35 cellular contexts compared by ENCODE assay signal in genomic region chr6:147678256-147678655, GRCh38.
"Had no signal": no experiment of that assay in that cellular context is flagged by ENCODE, and none has a peak within 500 bp of the region (broad histone marks: within the 10 kb centered on the region; RNA-seq: fewer than 3 reads in every experiment).

No MANE protein-coding gene starts in this region.

- H3K9me3 Mint-ChIP-seq: activated CD4-positive, alpha-beta memory T cell treated with anti-CD3 and anti-CD28 coated beads for 36 hours; activated CD4-positive, alpha-beta T cell treated with anti-CD3 and anti-CD28 coated beads, Interleukin-2, amount 10 ng/mL, durations not matched to agents 24 days and 14 days; activated CD8-positive, alpha-beta T cell treated with anti-CD3 and anti-CD28 coated beads for 36 hours; activated naive CD4-positive, alpha-beta T cell treated with anti-CD3 and anti-CD28 coated beads, Interleukin-2, amount 10 ng/mL, durations not matched to agents 7 days and 5 days; activated naive CD4-positive, alpha-beta T cell treated with anti-CD3 and anti-CD28 coated beads, Interleukin-2, amount 50 U/mL, for 24 hours; activated T-cell treated with anti-CD3 and anti-CD28 coated beads, Interleukin-2, amount 50 U/mL, for 24 hours; activated T-helper 2 cell treated with anti-CD3 and anti-CD28 coated beads, Interferon-gamma antibody, Interleukin-2, Interleukin-4, amounts not matched to agents 10 μg/mL and 5 μg/mL and 100 μg/mL, durations not matched to agents 14 hours and 24 hours and 36 hours; T-helper 1 cell treated with Interleukin-12 subunit alpha and Interleukin-12 subunit beta and Interleukin-4 antibody, amounts not matched to agents 30 μg/mL and 1 μg/mL, for 36 hours; T-helper 2 cell treated with Interferon-gamma antibody and Interleukin-4, amounts not matched to agents 5 μg/mL and 100 μg/mL, for 36 hours had no signal

- H3K4me3 ChIP-seq: ascending aorta, cardiac muscle cell had no signal

- H3K36me3 ChIP-seq: ascending aorta, cardiac muscle cell had no signal

- H3K36me3 Mint-ChIP-seq: activated CD4-positive, alpha-beta memory T cell treated with anti-CD3 and anti-CD28 coated beads for 36 hours; activated naive CD4-positive, alpha-beta T cell treated with anti-CD3 and anti-CD28 coated beads, Interleukin-2, amount 10 ng/mL, durations not matched to agents 7 days and 5 days; activated naive CD4-positive, alpha-beta T cell treated with anti-CD3 and anti-CD28 coated beads, Interleukin-2, amount 50 U/mL, for 24 hours; activated naive CD8-positive, alpha-beta T cell; activated naive CD8-positive, alpha-beta T cell treated with anti-CD3 and anti-CD28 coated beads, Interleukin-2, amount 10 ng/mL, durations not matched to agents 7 days and 5 days; brain had no signal

- H3K4me1 Mint-ChIP-seq: activated B cell treated with CpG ODN at 0.5 μM for 24 hours; activated CD4-positive, alpha-beta T cell treated with anti-CD3 and anti-CD28 coated beads, Interleukin-2, amount 10 ng/mL, durations not matched to agents 24 days and 14 days; activated naive CD4-positive, alpha-beta T cell treated with anti-CD3 and anti-CD28 coated beads, Interleukin-2, amount 10 ng/mL, durations not matched to agents 7 days and 5 days; activated naive CD4-positive, alpha-beta T cell treated with anti-CD3 and anti-CD28 coated beads, Interleukin-2, amount 50 U/mL, for 24 hours; activated naive CD8-positive, alpha-beta T cell treated with anti-CD3 and anti-CD28 coated beads, Interleukin-2, amount 10 ng/mL, durations not matched to agents 7 days and 5 days; activated naive CD8-positive, alpha-beta T cell treated with anti-CD3 and anti-CD28 coated beads, Interleukin-2, amount 50 U/mL, for 24 hours; central memory CD8-positive, alpha-beta T cell had no signal

- H3K27ac ChIP-seq: ascending aorta, cardiac muscle cell, VCaP had no signal

- H3K27me3 Mint-ChIP-seq: activated B cell treated with CpG ODN at 0.5 μM for 24 hours; activated CD4-positive, alpha-beta memory T cell treated with anti-CD3 and anti-CD28 coated beads for 36 hours; activated CD4-positive, alpha-beta T cell treated with anti-CD3 and anti-CD28 coated beads, Interleukin-2, amount 10 ng/mL, durations not matched to agents 24 days and 14 days; activated naive CD4-positive, alpha-beta T cell treated with anti-CD3 and anti-CD28 coated beads, Interleukin-2, amount 10 ng/mL, durations not matched to agents 7 days and 5 days; activated naive CD4-positive, alpha-beta T cell treated with anti-CD3 and anti-CD28 coated beads, Interleukin-2, amount 50 U/mL, for 24 hours; activated naive CD8-positive, alpha-beta T cell; activated naive CD8-positive, alpha-beta T cell treated with anti-CD3 and anti-CD28 coated beads, Interleukin-2, amount 10 ng/mL, durations not matched to agents 7 days and 5 days; activated T-cell treated with anti-CD3 and anti-CD28 coated beads, Interleukin-2, amount 50 U/mL, for 24 hours; brain; central memory CD8-positive, alpha-beta T cell had no signal

- FAIRE-seq: bronchial epithelial cell, TTC549 had no signal

- H3K4me1 ChIP-seq: ascending aorta had no signal

- H3K4me3 Mint-ChIP-seq: activated B cell treated with CpG ODN at 0.5 μM for 24 hours; activated CD4-positive, alpha-beta memory T cell treated with anti-CD3 and anti-CD28 coated beads for 36 hours; activated CD4-positive, alpha-beta T cell treated with anti-CD3 and anti-CD28 coated beads, Interleukin-2, amount 10 ng/mL, durations not matched to agents 24 days and 14 days; activated CD8-positive, alpha-beta T cell treated with anti-CD3 and anti-CD28 coated beads for 36 hours; activated naive CD4-positive, alpha-beta T cell treated with anti-CD3 and anti-CD28 coated beads, Interleukin-2, amount 10 ng/mL, durations not matched to agents 7 days and 5 days; activated naive CD4-positive, alpha-beta T cell treated with anti-CD3 and anti-CD28 coated beads, Interleukin-2, amount 50 U/mL, for 24 hours; activated naive CD8-positive, alpha-beta T cell; activated naive CD8-positive, alpha-beta T cell treated with anti-CD3 and anti-CD28 coated beads, Interleukin-2, amount 10 ng/mL, durations not matched to agents 7 days and 5 days; activated naive CD8-positive, alpha-beta T cell treated with anti-CD3 and anti-CD28 coated beads, Interleukin-2, amount 50 U/mL, for 24 hours; activated T-cell treated with anti-CD3 and anti-CD28 coated beads, Interleukin-2, amount 50 U/mL, for 24 hours; brain; central memory CD8-positive, alpha-beta T cell; T-helper 1 cell treated with Interleukin-12 subunit alpha and Interleukin-12 subunit beta and Interleukin-4 antibody, amounts not matched to agents 30 μg/mL and 1 μg/mL, for 36 hours; T-helper 2 cell treated with Interferon-gamma antibody and Interleukin-4, amounts not matched to agents 5 μg/mL and 100 μg/mL, for 36 hours had no signal

- H3K9me3 ChIP-seq: ascending aorta had no signal

- DNase-seq: activated B cell treated with CpG ODN at 0.5 μM for 24 hours; activated CD4-positive, alpha-beta memory T cell treated with anti-CD3 and anti-CD28 coated beads for 36 hours; activated CD4-positive, alpha-beta T cell treated with anti-CD3 and anti-CD28 coated beads for 4 hours; activated CD4-positive, alpha-beta T cell treated with anti-CD3 and anti-CD28 coated beads, Interleukin-2, amount 10 ng/mL, durations not matched to agents 24 days and 14 days; activated CD4-positive, alpha-beta T cell treated with anti-CD3 and anti-CD28 coated beads, Interleukin-2, amount 50 U/mL, for 1 hour; activated CD4-positive, alpha-beta T cell treated with anti-CD3 and anti-CD28 coated beads, Interleukin-2, amount 50 U/mL, for 4 hours; activated CD4-positive, CD25-positive, alpha-beta regulatory T cell treated with anti-CD3 and anti-CD28 coated beads, Interleukin-2, amount 50 U/mL, for 72 hours; activated CD8-positive, alpha-beta memory T cell treated with anti-CD3 and anti-CD28 coated beads, Interleukin-2, amount 50 U/mL, for 4 hours; activated CD8-positive, alpha-beta T cell treated with anti-CD3 and anti-CD28 coated beads for 36 hours; activated effector memory CD4-positive, alpha-beta T cell treated with Interleukin-2 at 50 U/mL for 16 hours; activated gamma-delta T cell; activated naive CD4-positive, alpha-beta T cell treated with anti-CD3 and anti-CD28 coated beads, Interleukin-2, amount 10 ng/mL, durations not matched to agents 7 days and 5 days; activated naive CD4-positive, alpha-beta T cell treated with Interleukin-2 at 50 U/mL for 16 hours; activated naive CD8-positive, alpha-beta T cell treated with anti-CD3 and anti-CD28 coated beads, Interleukin-2, amount 10 ng/mL, durations not matched to agents 7 days and 5 days; activated naive CD8-positive, alpha-beta T cell treated with anti-CD3 and anti-CD28 coated beads, Interleukin-2, amount 50 U/mL, for 24 hours; activated T-cell treated with anti-CD3 and anti-CD28 coated beads, Interleukin-2, amount 50 U/mL, for 24 hours; activated T-cell treated with anti-CD3 and anti-CD28 coated beads, Interleukin-2, amount 50 U/mL, for 48 hours; amygdala; anterior cingulate cortex; caudate nucleus; T-helper 1 cell; T-helper 2 cell; T-helper 9 cell had no signal

- H3K27me3 ChIP-seq: ascending aorta, cardiac muscle cell had no signal

- H3K27ac Mint-ChIP-seq: activated B cell treated with CpG ODN at 0.5 μM for 24 hours; activated CD4-positive, alpha-beta memory T cell treated with anti-CD3 and anti-CD28 coated beads for 36 hours; activated CD4-positive, alpha-beta T cell treated with anti-CD3 and anti-CD28 coated beads, Interleukin-2, amount 10 ng/mL, durations not matched to agents 24 days and 14 days; activated CD8-positive, alpha-beta T cell treated with anti-CD3 and anti-CD28 coated beads for 36 hours; activated naive CD4-positive, alpha-beta T cell treated with anti-CD3 and anti-CD28 coated beads, Interleukin-2, amount 10 ng/mL, durations not matched to agents 7 days and 5 days; activated naive CD4-positive, alpha-beta T cell treated with anti-CD3 and anti-CD28 coated beads, Interleukin-2, amount 50 U/mL, for 24 hours; activated naive CD8-positive, alpha-beta T cell; activated naive CD8-positive, alpha-beta T cell treated with anti-CD3 and anti-CD28 coated beads, Interleukin-2, amount 10 ng/mL, durations not matched to agents 7 days and 5 days; activated naive CD8-positive, alpha-beta T cell treated with anti-CD3 and anti-CD28 coated beads, Interleukin-2, amount 50 U/mL, for 24 hours; activated T-cell treated with anti-CD3 and anti-CD28 coated beads, Interleukin-2, amount 50 U/mL, for 24 hours; activated T-helper 2 cell treated with anti-CD3 and anti-CD28 coated beads, Interferon-gamma antibody, Interleukin-2, Interleukin-4, amounts not matched to agents 10 μg/mL and 5 μg/mL and 100 μg/mL, durations not matched to agents 14 hours and 24 hours and 36 hours; T-helper 1 cell treated with Interleukin-12 subunit alpha and Interleukin-12 subunit beta and Interleukin-4 antibody, amounts not matched to agents 30 μg/mL and 1 μg/mL, for 36 hours; T-helper 2 cell treated with Interferon-gamma antibody and Interleukin-4, amounts not matched to agents 5 μg/mL and 100 μg/mL, for 36 hours had no signal
